Comparison of ENCODE assay signal across 8 cellular contexts in genomic region chr6:68633654-68634502, GRCh38. TPM values are rescaled to one million over a fixed set of nuclear protein-coding genes. Genes with fewer than 3 reads are reported as not detected.
A peak's percentile ranks its signal among the peaks of the same experiment; 100 is the strongest.
DNase-seq lines count a peak whose midpoint lies in the region; ATAC-seq and TF ChIP-seq lines count a peak whose summit lies in the region.

No MANE protein-coding gene starts in this region.

- H3K4me3 ChIP-seq in thymus (ENCODE audit: low read length) (peak overlapping the region; percentile 46), OCI-LY7 (ENCODE audit: low read depth, low read length, poor library complexity, severe bottlenecking) (no peak overlapping the region)

- H2AFZ ChIP-seq in OCI-LY7 (ENCODE audit: low read length) = no peak overlapping the region

- CTCF ChIA-PET in activated CD8-positive, alpha-beta memory T cell treated with anti-CD3 and anti-CD28 coated beads, Interleukin-2, amount 10 ng/mL, durations not matched to agents 7 days and 5 days (lab: Charles Lee) = no interaction called here
- CTCF ChIA-PET in OCI-LY7 (lab: Charles Lee; ENCODE audit: unreplicated experiment) = no interaction called here

- H3K4me1 ChIP-seq in thymus (ENCODE audit: control insufficient read depth, insufficient read depth, low read length) (no peaks in the 10 kb centered on the region), OCI-LY7 (ENCODE audit: insufficient read depth, low read length, poor library complexity, severe bottlenecking) (no peaks in the 10 kb centered on the region)

- no peaks in the 10 kb centered on the region for H3K9me3 Mint-ChIP-seq in activated CD8-positive, alpha-beta memory T cell treated with anti-CD3 and anti-CD28 coated beads, Interleukin-2, amount 10 ng/mL, durations not matched to agents 7 days and 5 days (ENCODE audit: low read depth)
- H3K9me3 Mint-ChIP-seq in activated naive CD8-positive, alpha-beta T cell (ENCODE audit: low read depth) = no peaks in the 10 kb centered on the region

- no peaks in the 10 kb centered on the region for H3K27me3 ChIP-seq in layer of hippocampus (ENCODE audit: control insufficient read depth, insufficient read depth, low read length)
- H3K27me3 ChIP-seq in thymus (ENCODE audit: control insufficient read depth, insufficient read depth) = peaks cover 30% of the 10 kb centered on the region

- H3K36me3 ChIP-seq in thymus (ENCODE audit: control insufficient read depth, insufficient read depth) = no peaks in the 10 kb centered on the region
- no peaks in the 10 kb centered on the region for H3K36me3 ChIP-seq in OCI-LY7 (ENCODE audit: insufficient read depth, low read length)

- no peaks in the 10 kb centered on the region for H3K36me3 Mint-ChIP-seq in activated CD8-positive, alpha-beta memory T cell treated with anti-CD3 and anti-CD28 coated beads, Interleukin-2, amount 10 ng/mL, durations not matched to agents 7 days and 5 days
- no peaks in the 10 kb centered on the region for H3K36me3 Mint-ChIP-seq in activated naive CD8-positive, alpha-beta T cell

- peak overlapping the region; percentile 54 for H3K4me3 Mint-ChIP-seq in activated CD8-positive, alpha-beta memory T cell treated with anti-CD3 and anti-CD28 coated beads, Interleukin-2, amount 10 ng/mL, durations not matched to agents 7 days and 5 days
- peak overlapping the region; percentile 89 for H3K4me3 Mint-ChIP-seq in activated naive CD8-positive, alpha-beta T cell

- no peaks in the 10 kb centered on the region for H4K20me1 ChIP-seq in OCI-LY7 (ENCODE audit: insufficient read depth, low read length)

- H3K27me3 Mint-ChIP-seq in activated CD8-positive, alpha-beta memory T cell treated with anti-CD3 and anti-CD28 coated beads, Interleukin-2, amount 10 ng/mL, durations not matched to agents 7 days and 5 days = peaks cover 45% of the 10 kb centered on the region
- H3K27me3 Mint-ChIP-seq in activated naive CD8-positive, alpha-beta T cell = peaks cover 31% of the 10 kb centered on the region

- H3K27ac Mint-ChIP-seq in activated CD8-positive, alpha-beta memory T cell treated with anti-CD3 and anti-CD28 coated beads, Interleukin-2, amount 10 ng/mL, durations not matched to agents 7 days and 5 days = no peak overlapping the region
- no peak overlapping the region for H3K27ac Mint-ChIP-seq in activated naive CD8-positive, alpha-beta T cell

- no peaks in the 10 kb centered on the region for H3K9me2 ChIP-seq in OCI-LY7 (ENCODE audit: insufficient read depth, low read length)

- peaks cover 14% of the 10 kb centered on the region for H3K4me1 Mint-ChIP-seq in activated CD8-positive, alpha-beta memory T cell treated with anti-CD3 and anti-CD28 coated beads, Interleukin-2, amount 10 ng/mL, durations not matched to agents 7 days and 5 days
- H3K4me1 Mint-ChIP-seq in activated naive CD8-positive, alpha-beta T cell (ENCODE audit: low read depth) = peaks cover 25% of the 10 kb centered on the region

- H3K9me3 ChIP-seq in thymus (ENCODE audit: control insufficient read depth) (no peaks in the 10 kb centered on the region), OCI-LY7 (ENCODE audit: low read length) (no peaks in the 10 kb centered on the region)

- ATAC-seq in activated CD8-positive, alpha-beta memory T cell treated with anti-CD3 and anti-CD28 coated beads, Interleukin-2, amount 10 ng/mL, durations not matched to agents 7 days and 5 days = no peak
- no peak for ATAC-seq in HG02884 (IDR thresholded peaks at IDR 0.05; ENCODE audit: unreplicated experiment)

- no peak for DNase-seq in activated CD8-positive, alpha-beta memory T cell treated with anti-CD3 and anti-CD28 coated beads, Interleukin-2, amount 10 ng/mL, durations not matched to agents 7 days and 5 days
- DNase-seq in activated CD8-positive, alpha-beta memory T cell treated with anti-CD3 and anti-CD28 coated beads, Interleukin-2, amount 50 U/mL, for 4 hours = no peak
- no peak for DNase-seq in OCI-LY7 (ENCODE audit: low spot score)
- DNase-seq in NCI-H1930 (lab: John Stamatoyannopoulos, UW) = no peak

- H3K79me2 ChIP-seq in OCI-LY7 (ENCODE audit: insufficient read depth, low read depth, low read length) = no peaks in the 10 kb centered on the region

- peak overlapping the region; percentile 94 for H3K27ac ChIP-seq in layer of hippocampus (ENCODE audit: low read depth, low read length)
- H3K27ac ChIP-seq in thymus (ENCODE audit: low read depth) = no peak overlapping the region
- H3K27ac ChIP-seq in OCI-LY7 (ENCODE audit: low read depth, low read length, poor library complexity, severe bottlenecking) = no peak overlapping the region

- POLR2A ChIA-PET in OCI-LY7 (lab: Charles Lee) = interaction anchor here (0.6 kb wide), 1 partner anchor 17 kb away, joined by 5 read pairs; no protein-coding TSS in a partner anchor

- 15% methylated on average over 15 of the region's 15 CpGs for WGBS in thymus

- BruUV-seq in OCI-LY7 (replicated peaks; lab: Mats Ljungman, UMichigan) = no TSS peak

- intact Hi-C loops in OCI-LY7 (cut with micrococcal nuclease; ENCODE audit: unreplicated experiment) = no loop called here

- H3K4me2 ChIP-seq in OCI-LY7 (ENCODE audit: low read length) = no peak overlapping the region

- TF ChIP-seq CTCF in OCI-LY7 (conservative IDR thresholded peaks at IDR 0.05; ENCODE audit: low read length) = no peak

RNA-seq across cellular contexts. Expression of gene ADGRB3, which starts 1.2 kb away (rescaled TPM):
- total RNA-seq in activated CD8-positive, alpha-beta memory T cell treated with anti-CD3 and anti-CD28 coated beads, Interleukin-2, amount 10 ng/mL, durations not matched to agents 7 days and 5 days = under 1 TPM in 1 of 2 experiments, not detected in 1; 0.33 TPM
- 0.09 TPM for polyA plus RNA-seq in thymus
- total RNA-seq in OCI-LY7 (2014; rRNA removed; shearing (Covaris generic)) = not detected in 2 replicates
- total RNA-seq in OCI-LY7 (2022) = not detected in 2 replicates
